Comparison of ENCODE assay signal across 1 cellular context in genomic region chr17:42142371-42142896, GRCh38.
TF ChIP-seq lines count a peak whose summit lies in the region.

No MANE protein-coding gene starts in this region.

TF ChIP-seq in SK-N-SH, 30 proteins besides CTCF, POLR2A, EP300 and RAD21:
- peak; percentile 59; the same call in 1 of the 2 replicates for TF ChIP-seq SIN3A (IDR thresholded peaks at IDR 0.05; ENCODE audit: borderline replicate concordance, low read depth, low read length)
- TF ChIP-seq IRF3 (IDR thresholded peaks at IDR 0.05; ENCODE audit: low read depth, low read length), result no peak
- peak; percentile 61 for TF ChIP-seq FOSL2 (IDR thresholded peaks at IDR 0.05; ENCODE audit: borderline replicate concordance, low read depth)
- TF ChIP-seq TCF12 (IDR thresholded peaks at IDR 0.05), result peak; percentile 23; the same call in 1 of the 2 replicates
- TF ChIP-seq USF1 (IDR thresholded peaks at IDR 0.05; ENCODE audit: borderline replicate concordance, low read depth), result no peak
- TF ChIP-seq RFX5 (IDR thresholded peaks at IDR 0.05; ENCODE audit: low read length), result no peak
